2 cellular contexts compared by ENCODE assay signal in the genomic region with DNA sequence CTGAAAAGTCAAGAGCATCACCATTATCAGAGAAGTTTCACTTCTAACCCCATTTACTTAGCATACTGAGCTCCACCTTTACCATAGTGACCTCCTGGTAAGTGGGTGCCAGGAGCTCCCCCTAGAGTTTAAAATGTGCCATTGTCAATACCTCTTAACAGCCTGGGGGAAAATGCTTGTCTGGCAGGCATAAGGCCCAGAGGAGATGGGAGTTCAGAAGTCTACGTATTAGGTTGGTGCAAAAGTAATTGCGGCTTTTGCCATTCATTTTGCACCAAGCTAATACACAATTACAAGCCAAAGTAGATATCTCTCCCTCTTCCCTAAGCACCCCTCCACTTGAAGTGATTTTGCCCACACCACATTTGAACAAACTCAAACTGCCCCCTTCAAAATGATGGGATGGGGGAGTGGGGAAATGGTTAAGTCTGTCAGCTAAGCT.
TF ChIP-seq lines count a peak whose summit lies in the region.

No MANE protein-coding gene starts in this region.

TF ChIP-seq in GM23338, 12 proteins besides CTCF, POLR2A, EP300 and RAD21 (continued from another document):
- TF ChIP-seq, protein P1, sequence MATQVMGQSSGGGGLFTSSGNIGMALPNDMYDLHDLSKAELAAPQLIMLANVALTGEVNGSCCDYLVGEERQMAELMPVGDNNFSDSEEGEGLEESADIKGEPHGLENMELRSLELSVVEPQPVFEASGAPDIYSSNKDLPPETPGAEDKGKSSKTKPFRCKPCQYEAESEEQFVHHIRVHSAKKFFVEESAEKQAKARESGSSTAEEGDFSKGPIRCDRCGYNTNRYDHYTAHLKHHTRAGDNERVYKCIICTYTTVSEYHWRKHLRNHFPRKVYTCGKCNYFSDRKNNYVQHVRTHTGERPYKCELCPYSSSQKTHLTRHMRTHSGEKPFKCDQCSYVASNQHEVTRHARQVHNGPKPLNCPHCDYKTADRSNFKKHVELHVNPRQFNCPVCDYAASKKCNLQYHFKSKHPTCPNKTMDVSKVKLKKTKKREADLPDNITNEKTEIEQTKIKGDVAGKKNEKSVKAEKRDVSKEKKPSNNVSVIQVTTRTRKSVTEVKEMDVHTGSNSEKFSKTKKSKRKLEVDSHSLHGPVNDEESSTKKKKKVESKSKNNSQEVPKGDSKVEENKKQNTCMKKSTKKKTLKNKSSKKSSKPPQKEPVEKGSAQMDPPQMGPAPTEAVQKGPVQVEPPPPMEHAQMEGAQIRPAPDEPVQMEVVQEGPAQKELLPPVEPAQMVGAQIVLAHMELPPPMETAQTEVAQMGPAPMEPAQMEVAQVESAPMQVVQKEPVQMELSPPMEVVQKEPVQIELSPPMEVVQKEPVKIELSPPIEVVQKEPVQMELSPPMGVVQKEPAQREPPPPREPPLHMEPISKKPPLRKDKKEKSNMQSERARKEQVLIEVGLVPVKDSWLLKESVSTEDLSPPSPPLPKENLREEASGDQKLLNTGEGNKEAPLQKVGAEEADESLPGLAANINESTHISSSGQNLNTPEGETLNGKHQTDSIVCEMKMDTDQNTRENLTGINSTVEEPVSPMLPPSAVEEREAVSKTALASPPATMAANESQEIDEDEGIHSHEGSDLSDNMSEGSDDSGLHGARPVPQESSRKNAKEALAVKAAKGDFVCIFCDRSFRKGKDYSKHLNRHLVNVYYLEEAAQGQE (IDR thresholded peaks at IDR 0.05; ENCODE audit: unreplicated experiment): no peak
- TF ChIP-seq ZNF114 (CRISPR knock-in tag; IDR thresholded peaks at IDR 0.05) (no peak), EZH2phosphoT487 (IDR thresholded peaks at IDR 0.05; ENCODE audit: unreplicated experiment) (no peak)
- TF ChIP-seq, protein P2, sequence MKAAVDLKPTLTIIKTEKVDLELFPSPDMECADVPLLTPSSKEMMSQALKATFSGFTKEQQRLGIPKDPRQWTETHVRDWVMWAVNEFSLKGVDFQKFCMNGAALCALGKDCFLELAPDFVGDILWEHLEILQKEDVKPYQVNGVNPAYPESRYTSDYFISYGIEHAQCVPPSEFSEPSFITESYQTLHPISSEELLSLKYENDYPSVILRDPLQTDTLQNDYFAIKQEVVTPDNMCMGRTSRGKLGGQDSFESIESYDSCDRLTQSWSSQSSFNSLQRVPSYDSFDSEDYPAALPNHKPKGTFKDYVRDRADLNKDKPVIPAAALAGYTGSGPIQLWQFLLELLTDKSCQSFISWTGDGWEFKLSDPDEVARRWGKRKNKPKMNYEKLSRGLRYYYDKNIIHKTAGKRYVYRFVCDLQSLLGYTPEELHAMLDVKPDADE (IDR thresholded peaks at IDR 0.05): no peak
- TF ChIP-seq, protein P3, sequence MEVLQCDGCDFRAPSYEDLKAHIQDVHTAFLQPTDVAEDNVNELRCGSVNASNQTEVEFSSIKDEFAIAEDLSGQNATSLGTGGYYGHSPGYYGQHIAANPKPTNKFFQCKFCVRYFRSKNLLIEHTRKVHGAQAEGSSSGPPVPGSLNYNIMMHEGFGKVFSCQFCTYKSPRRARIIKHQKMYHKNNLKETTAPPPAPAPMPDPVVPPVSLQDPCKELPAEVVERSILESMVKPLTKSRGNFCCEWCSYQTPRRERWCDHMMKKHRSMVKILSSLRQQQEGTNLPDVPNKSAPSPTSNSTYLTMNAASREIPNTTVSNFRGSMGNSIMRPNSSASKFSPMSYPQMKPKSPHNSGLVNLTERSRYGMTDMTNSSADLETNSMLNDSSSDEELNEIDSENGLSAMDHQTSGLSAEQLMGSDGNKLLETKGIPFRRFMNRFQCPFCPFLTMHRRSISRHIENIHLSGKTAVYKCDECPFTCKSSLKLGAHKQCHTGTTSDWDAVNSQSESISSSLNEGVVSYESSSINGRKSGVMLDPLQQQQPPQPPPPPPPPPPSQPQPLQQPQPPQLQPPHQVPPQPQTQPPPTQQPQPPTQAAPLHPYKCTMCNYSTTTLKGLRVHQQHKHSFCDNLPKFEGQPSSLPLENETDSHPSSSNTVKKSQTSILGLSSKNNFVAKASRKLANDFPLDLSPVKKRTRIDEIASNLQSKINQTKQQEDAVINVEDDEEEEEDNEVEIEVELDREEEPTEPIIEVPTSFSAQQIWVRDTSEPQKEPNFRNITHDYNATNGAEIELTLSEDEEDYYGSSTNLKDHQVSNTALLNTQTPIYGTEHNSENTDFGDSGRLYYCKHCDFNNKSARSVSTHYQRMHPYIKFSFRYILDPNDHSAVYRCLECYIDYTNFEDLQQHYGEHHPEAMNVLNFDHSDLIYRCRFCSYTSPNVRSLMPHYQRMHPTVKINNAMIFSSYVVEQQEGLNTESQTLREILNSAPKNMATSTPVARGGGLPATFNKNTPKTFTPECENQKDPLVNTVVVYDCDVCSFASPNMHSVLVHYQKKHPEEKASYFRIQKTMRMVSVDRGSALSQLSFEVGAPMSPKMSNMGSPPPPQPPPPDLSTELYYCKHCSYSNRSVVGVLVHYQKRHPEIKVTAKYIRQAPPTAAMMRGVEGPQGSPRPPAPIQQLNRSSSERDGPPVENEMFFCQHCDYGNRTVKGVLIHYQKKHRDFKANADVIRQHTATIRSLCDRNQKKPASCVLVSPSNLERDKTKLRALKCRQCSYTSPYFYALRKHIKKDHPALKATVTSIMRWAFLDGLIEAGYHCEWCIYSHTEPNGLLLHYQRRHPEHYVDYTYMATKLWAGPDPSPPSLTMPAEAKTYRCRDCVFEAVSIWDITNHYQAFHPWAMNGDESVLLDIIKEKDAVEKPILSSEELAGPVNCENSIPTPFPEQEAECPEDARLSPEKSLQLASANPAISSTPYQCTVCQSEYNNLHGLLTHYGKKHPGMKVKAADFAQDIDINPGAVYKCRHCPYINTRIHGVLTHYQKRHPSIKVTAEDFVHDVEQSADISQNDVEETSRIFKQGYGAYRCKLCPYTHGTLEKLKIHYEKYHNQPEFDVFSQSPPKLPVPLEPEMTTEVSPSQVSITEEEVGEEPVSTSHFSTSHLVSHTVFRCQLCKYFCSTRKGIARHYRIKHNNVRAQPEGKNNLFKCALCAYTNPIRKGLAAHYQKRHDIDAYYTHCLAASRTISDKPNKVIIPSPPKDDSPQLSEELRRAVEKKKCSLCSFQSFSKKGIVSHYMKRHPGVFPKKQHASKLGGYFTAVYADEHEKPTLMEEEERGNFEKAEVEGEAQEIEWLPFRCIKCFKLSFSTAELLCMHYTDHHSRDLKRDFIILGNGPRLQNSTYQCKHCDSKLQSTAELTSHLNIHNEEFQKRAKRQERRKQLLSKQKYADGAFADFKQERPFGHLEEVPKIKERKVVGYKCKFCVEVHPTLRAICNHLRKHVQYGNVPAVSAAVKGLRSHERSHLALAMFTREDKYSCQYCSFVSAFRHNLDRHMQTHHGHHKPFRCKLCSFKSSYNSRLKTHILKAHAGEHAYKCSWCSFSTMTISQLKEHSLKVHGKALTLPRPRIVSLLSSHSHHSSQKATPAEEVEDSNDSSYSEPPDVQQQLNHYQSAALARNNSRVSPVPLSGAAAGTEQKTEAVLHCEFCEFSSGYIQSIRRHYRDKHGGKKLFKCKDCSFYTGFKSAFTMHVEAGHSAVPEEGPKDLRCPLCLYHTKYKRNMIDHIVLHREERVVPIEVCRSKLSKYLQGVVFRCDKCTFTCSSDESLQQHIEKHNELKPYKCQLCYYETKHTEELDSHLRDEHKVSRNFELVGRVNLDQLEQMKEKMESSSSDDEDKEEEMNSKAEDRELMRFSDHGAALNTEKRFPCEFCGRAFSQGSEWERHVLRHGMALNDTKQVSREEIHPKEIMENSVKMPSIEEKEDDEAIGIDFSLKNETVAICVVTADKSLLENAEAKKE (CRISPR knock-in tag; IDR thresholded peaks at IDR 0.05): 0 out of 2 replicates have a peak, but pooled peaks have one; percentile 3

TF ChIP-seq in IMR-90, 13 proteins besides CTCF, POLR2A, EP300 and RAD21:
- TF ChIP-seq, protein P4, sequence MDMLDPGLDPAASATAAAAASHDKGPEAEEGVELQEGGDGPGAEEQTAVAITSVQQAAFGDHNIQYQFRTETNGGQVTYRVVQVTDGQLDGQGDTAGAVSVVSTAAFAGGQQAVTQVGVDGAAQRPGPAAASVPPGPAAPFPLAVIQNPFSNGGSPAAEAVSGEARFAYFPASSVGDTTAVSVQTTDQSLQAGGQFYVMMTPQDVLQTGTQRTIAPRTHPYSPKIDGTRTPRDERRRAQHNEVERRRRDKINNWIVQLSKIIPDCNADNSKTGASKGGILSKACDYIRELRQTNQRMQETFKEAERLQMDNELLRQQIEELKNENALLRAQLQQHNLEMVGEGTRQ (IDR thresholded peaks at IDR 0.05; ENCODE audit: low read depth, low read length): no peak
- no peak for TF ChIP-seq CEBPB (IDR thresholded peaks at IDR 0.05; ENCODE audit: low read depth, low read length)
- TF ChIP-seq SMC3 (IDR thresholded peaks at IDR 0.05; ENCODE audit: low read depth, low read length): 0 out of 2 replicates have a peak, but pooled peaks have one; percentile 4
